8 cellular contexts compared by ENCODE assay signal in the genomic region with DNA sequence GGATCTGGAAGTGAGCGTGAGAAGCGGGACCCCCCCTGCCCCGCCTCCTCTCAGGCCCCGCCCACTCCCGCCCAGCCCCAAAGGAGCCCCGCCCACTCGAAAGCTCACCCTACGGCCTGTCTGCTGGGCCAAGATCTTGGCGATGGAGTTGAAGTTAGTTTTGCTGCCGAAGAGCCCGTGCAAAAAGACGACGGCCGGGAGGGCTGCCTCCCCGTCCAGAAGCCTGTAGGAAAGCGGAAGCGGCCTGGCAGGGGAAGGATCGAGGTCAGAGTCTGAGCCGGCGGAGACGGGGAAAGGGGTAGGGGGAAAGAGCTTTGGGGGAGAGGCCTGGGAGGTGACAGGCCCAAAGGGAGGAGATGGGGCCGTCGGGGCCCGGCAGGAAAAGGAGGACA. TPM values are rescaled to one million over a fixed set of nuclear protein-coding genes. Genes with fewer than 3 reads are reported as not detected.
DNase-seq lines count a peak whose midpoint lies in the region; ATAC-seq, FAIRE-seq and TF ChIP-seq lines count a peak whose summit lies in the region.

No MANE protein-coding gene starts in this region.

- peak; percentile 65 to 74 for DNase-seq in A549 (ENCODE audit: low read depth in 1 of 2, low spot score in 1 of 2)
- DNase-seq in KBM-7: peak; percentile 65
- DNase-seq in T-helper 22 cell (ENCODE audit: low read depth): peak; percentile 51
- DNase-seq in brain microvascular endothelial cell: peak; percentile 28

- CTCF ChIA-PET in A549 (lab: Yijun Ruan, JAX): interaction anchor here (1.3 to 12.2 kb wide), 5 partner anchors 12 to 286 kb away, joined by 4 to 273 read pairs (median 12); no protein-coding TSS in a partner anchor

- in situ Hi-C loops in KBM-7 (cut with MboI; ENCODE audit: low pct_unique_long_range_greater_than_20kb, low sequenced_read_pairs) (loop anchor here (10.0 kb wide), 1 partner anchor 113 kb away; a partner anchor contains a TSS), brain microvascular endothelial cell (cut with HindIII; ENCODE audit: low pct_ligation_motif_present, low sequenced_read_pairs) (no loop called here)

- H3K4me1 ChIP-seq in A549: peaks cover 24% of the 10 kb centered on the region
- peaks cover 23% of the 10 kb centered on the region for H3K4me1 ChIP-seq in iPS-18a (ENCODE audit: control insufficient read depth, low read depth, low read length)
- H3K4me1 ChIP-seq in skeletal muscle tissue (ENCODE audit: control insufficient read depth in 3 of 3, insufficient read depth in 3 of 3, low read length in 3 of 3): peaks cover 6 to 28% (median 22%) of the 10 kb centered on the region in 3 donors

- TF ChIP-seq POLR2A in A549 (IDR thresholded peaks at IDR 0.05; ENCODE audit: low read length): no peak
- no peak for TF ChIP-seq POLR2A in GM18505 (IDR thresholded peaks at IDR 0.05; ENCODE audit: borderline replicate concordance, extremely low read depth, insufficient read depth, insufficient read length)

- ATAC-seq in A549 (peak; percentile 20 to 46; a peak in 5 of 6 replicates), GM18505 (IDR thresholded peaks at IDR 0.05; ENCODE audit: unreplicated experiment) (peak; percentile 4), HG03045 (IDR thresholded peaks at IDR 0.05; ENCODE audit: unreplicated experiment) (no peak)

- FAIRE-seq in A549 (lab: Jason Lieb, UNC): no peak

- TF ChIP-seq EP300 in A549 (IDR thresholded peaks at IDR 0.05): no peak

- under 1% methylated on average over 17 of the region's 24 CpGs for WGBS in A549 (ENCODE audit: missing lambda C conversion rate)

- H3K9me3 ChIP-seq in A549 (no peaks in the 10 kb centered on the region), iPS-18a (ENCODE audit: control insufficient read depth, low read depth, low read length) (no peaks in the 10 kb centered on the region), skeletal muscle tissue (ENCODE audit: control insufficient read depth in 3 of 3, low read length in 3 of 3) (no peaks in the 10 kb centered on the region)

- H3K27ac ChIP-seq in A549 (peak overlapping the region; percentile 86 to 96), brain microvascular endothelial cell (peak overlapping the region; percentile 29), iPS-18a (ENCODE audit: low read length) (no peak overlapping the region), skeletal muscle tissue (ENCODE audit: low read depth, low read length) (peak overlapping the region; percentile 58)

- peak overlapping the region; percentile 87 for H3K4me2 ChIP-seq in A549

- H3K36me3 ChIP-seq in brain microvascular endothelial cell (replicated peaks) (no peaks in the 10 kb centered on the region), iPS-18a (ENCODE audit: control insufficient read depth, low read depth, low read length) (peaks cover 11% of the 10 kb centered on the region), skeletal muscle tissue (ENCODE audit: control insufficient read depth in 3 of 3, insufficient read depth in 3 of 3, low read length in 3 of 3) (peaks cover 14 to 17% (median 15%) of the 10 kb centered on the region in 3 donors)

- H3K27me3 ChIP-seq in brain microvascular endothelial cell (replicated peaks) (no peaks in the 10 kb centered on the region), iPS-18a (ENCODE audit: control insufficient read depth, insufficient read depth, low read length) (peaks cover 3% of the 10 kb centered on the region), skeletal muscle tissue (ENCODE audit: control insufficient read depth in 3 of 3, insufficient read depth in 3 of 3, low read length in 3 of 3) (no peaks in the 10 kb centered on the region)

- H3K9ac ChIP-seq in iPS-18a (ENCODE audit: low read length) (peak overlapping the region; percentile 80), skeletal muscle tissue (ENCODE audit: low read depth in 1 of 3, low read length in 3 of 3) (peak overlapping the region; percentile 68 to 98 (median 80))

- peak overlapping the region; percentile 78 for H3K4me3 ChIP-seq in A549
- H3K4me3 ChIP-seq in brain microvascular endothelial cell (ENCODE audit: low read depth, low read length): peak overlapping the region; percentile 83
- H3K4me3 ChIP-seq in iPS-18a (ENCODE audit: low read length): peak overlapping the region; percentile 85
- peak overlapping the region; percentile 80 to 91 (median 87) for H3K4me3 ChIP-seq in skeletal muscle tissue (ENCODE audit: low read length in 3 of 3)

- TF ChIP-seq CTCF in A549 (IDR thresholded peaks at IDR 0.05) (no peak), brain microvascular endothelial cell (IDR thresholded peaks at IDR 0.05; ENCODE audit: low read depth, low read length, missing control alignments) (no peak)

- POLR2A ChIA-PET in A549 (lab: Yijun Ruan, JAX): interaction anchor here (0.6 to 2.5 kb wide), 11 partner anchors 15 to 291 kb away, joined by 3 to 16 read pairs (median 3); a partner anchor contains a TSS

- TF ChIP-seq RAD21 in A549 (conservative IDR thresholded peaks at IDR 0.05 in 1 of 2, IDR thresholded peaks at IDR 0.05 in 1 of 2): no peak

TF ChIP-seq in A549, 52 proteins besides CTCF, POLR2A, EP300 and RAD21:
- TF ChIP-seq FOSB (CRISPR knock-in tag; IDR thresholded peaks at IDR 0.05): no peak
- TF ChIP-seq PHF8 (IDR thresholded peaks at IDR 0.05; ENCODE audit: borderline replicate concordance, low read depth): peak; percentile 59; the same call in 1 of the 2 replicates
- TF ChIP-seq NPAS2 (CRISPR knock-in tag; IDR thresholded peaks at IDR 0.05; ENCODE audit: borderline replicate concordance): no peak
- TF ChIP-seq CHD4 (IDR thresholded peaks at IDR 0.05; ENCODE audit: borderline replicate concordance): no peak
- TF ChIP-seq EHF (CRISPR knock-in tag; IDR thresholded peaks at IDR 0.05): no peak

RNA-seq across cellular contexts. Expression of a gene that starts 0.4 kb away (rescaled TPM):
- 8.1 and 10.4 TPM in 2 replicates for polyA plus RNA-seq in A549 (2011; rRNA removed)
- 29.2 and 33.7 TPM in 2 replicates for polyA plus RNA-seq in A549 (2012; cell fraction: cytosol; rRNA removed)
- polyA plus RNA-seq in A549 (2012; cell fraction: nucleus; rRNA removed): 36.0 and 40.6 TPM in 2 replicates
- 13.7 to 15.2 TPM (median 15.1 TPM) in 3 replicates for polyA plus RNA-seq in A549 (2017; fragmentation: RNase III; extraction: RNeasy Plus Mini Kit Qiagen cat#74134 plus additional on column Dnase treatment)
- 14.5 and 18.2 TPM in 2 replicates for polyA minus RNA-seq in A549 (2011; rRNA and poly(A)+ RNA removed)
- total RNA-seq in skeletal muscle tissue: 13.6 TPM

RNA-seq across cellular contexts. Expression of a gene that starts 18.7 kb away (rescaled TPM):
- 72.9 and 81.7 TPM in 2 replicates for polyA plus RNA-seq in A549 (2011; rRNA removed)
- polyA plus RNA-seq in A549 (2012; cell fraction: cytosol; rRNA removed): 83.3 and 90.6 TPM in 2 replicates
- 316 and 405 TPM in 2 replicates for polyA plus RNA-seq in A549 (2012; cell fraction: nucleus; rRNA removed)
- polyA plus RNA-seq in A549 (2017; fragmentation: RNase III; extraction: RNeasy Plus Mini Kit Qiagen cat#74134 plus additional on column Dnase treatment): 48.3 to 59.0 TPM (median 49.2 TPM) in 3 replicates
- polyA minus RNA-seq in A549 (2011; rRNA and poly(A)+ RNA removed): 53.0 and 59.8 TPM in 2 replicates
- 8.4 TPM for total RNA-seq in skeletal muscle tissue

RNA-seq across cellular contexts. Expression of a gene that starts 31.9 kb away (rescaled TPM):
- polyA plus RNA-seq in A549 (2011; rRNA removed) (1.2 and 1.7 TPM in 2 replicates), A549 (2017; fragmentation: RNase III; extraction: RNeasy Plus Mini Kit Qiagen cat#74134 plus additional on column Dnase treatment) (2.0 to 2.6 TPM (median 2.0 TPM) in 3 replicates)
- polyA plus RNA-seq in A549 (2012; cell fraction: cytosol; rRNA removed): 4.5 and 6.5 TPM in 2 replicates
- 6.5 and 10.8 TPM in 2 replicates for polyA plus RNA-seq in A549 (2012; cell fraction: nucleus; rRNA removed)
- polyA minus RNA-seq in A549 (2011; rRNA and poly(A)+ RNA removed): 0.39 and 0.95 TPM in 2 replicates
- 0.52 TPM for total RNA-seq in skeletal muscle tissue

RNA-seq across cellular contexts. Expression of a gene that starts 54.8 kb away (rescaled TPM):
- polyA plus RNA-seq in A549 (2011; rRNA removed) (131 and 161 TPM in 2 replicates), A549 (2017; fragmentation: RNase III; extraction: RNeasy Plus Mini Kit Qiagen cat#74134 plus additional on column Dnase treatment) (130 to 145 TPM (median 134 TPM) in 3 replicates)
- polyA plus RNA-seq in A549 (2012; cell fraction: cytosol; rRNA removed): 174 and 207 TPM in 2 replicates
- polyA plus RNA-seq in A549 (2012; cell fraction: nucleus; rRNA removed): 105 and 131 TPM in 2 replicates
- polyA minus RNA-seq in A549 (2011; rRNA and poly(A)+ RNA removed): 64.7 and 68.8 TPM in 2 replicates
- total RNA-seq in skeletal muscle tissue: 45.4 TPM

RNA-seq across cellular contexts. Expression of a gene that starts 55.0 kb away (rescaled TPM):
- polyA plus RNA-seq in A549 (2011; rRNA removed) (5.2 and 5.7 TPM in 2 replicates), A549 (2017; fragmentation: RNase III; extraction: RNeasy Plus Mini Kit Qiagen cat#74134 plus additional on column Dnase treatment) (8.9 to 10.1 TPM (median 9.3 TPM) in 3 replicates)
- polyA plus RNA-seq in A549 (2012; cell fraction: cytosol; rRNA removed): 8.1 and 12.9 TPM in 2 replicates
- 11.4 and 13.4 TPM in 2 replicates for polyA plus RNA-seq in A549 (2012; cell fraction: nucleus; rRNA removed)
- polyA minus RNA-seq in A549 (2011; rRNA and poly(A)+ RNA removed): 4.0 and 5.4 TPM in 2 replicates
- total RNA-seq in skeletal muscle tissue: 1.6 TPM
